Comparison of ENCODE assay signal across 8 cellular contexts in the genomic region with DNA sequence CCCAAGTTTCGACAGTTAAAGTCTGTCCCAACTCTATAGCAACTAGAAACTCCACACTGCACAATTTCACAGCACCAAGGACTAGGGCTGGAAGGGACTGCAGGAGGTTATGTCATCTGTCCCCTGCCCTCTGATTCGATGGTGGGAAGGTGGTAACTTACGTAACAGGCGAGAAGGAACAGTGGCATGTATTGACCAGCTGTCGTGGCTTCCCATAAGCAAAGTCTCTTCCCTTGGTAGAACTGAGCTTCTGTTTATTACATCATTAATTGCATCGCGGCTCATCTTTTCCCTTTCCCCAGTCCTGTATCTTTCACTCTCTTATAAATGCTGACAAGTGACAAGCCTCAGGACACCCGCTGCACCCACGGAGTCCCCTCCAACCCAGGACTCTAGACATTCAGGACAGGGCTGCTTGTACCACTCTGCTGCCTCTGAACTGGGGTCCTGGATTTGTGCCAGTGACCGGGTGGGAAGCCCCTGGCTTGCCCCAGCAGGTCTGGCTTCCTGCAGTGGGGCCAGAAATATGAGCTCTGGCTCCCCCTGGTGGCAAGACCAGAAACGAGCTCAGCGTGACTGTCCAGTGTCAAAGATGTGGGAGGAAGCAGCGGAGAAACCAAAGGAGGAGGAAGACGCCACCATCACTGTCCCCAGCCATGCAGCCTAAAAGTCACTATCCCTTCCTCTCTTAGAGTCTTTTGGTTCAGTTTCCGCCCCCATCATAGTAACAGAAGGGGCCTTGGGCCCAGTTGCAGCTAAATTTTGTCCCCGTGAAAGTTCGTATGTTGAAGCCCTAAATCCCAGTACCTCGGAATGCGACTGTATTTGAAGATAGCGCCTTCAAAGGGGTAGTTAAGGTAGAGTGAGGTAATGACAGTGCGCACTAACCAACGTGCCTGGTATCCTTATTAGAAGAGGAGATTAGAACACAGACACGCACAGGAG.
DNase-seq lines count a peak whose midpoint lies in the region; ATAC-seq and TF ChIP-seq lines count a peak whose summit lies in the region.

No MANE protein-coding gene starts in this region.

- H3K4me3 Mint-ChIP-seq in activated CD4-positive, alpha-beta T cell treated with anti-CD3 and anti-CD28 coated beads, Interleukin-2, amount 10 ng/mL, durations not matched to agents 24 days and 14 days = no peak overlapping the region
- H3K4me3 Mint-ChIP-seq in memory B cell = no peak overlapping the region

- DNase-seq in A172 (ENCODE audit: low spot score) (peak; percentile 19), NAMALWA (ENCODE audit: low spot score) (peak; percentile 79), dermis microvascular lymphatic vessel endothelial cell (ENCODE audit: low read depth in 2 of 2) (peak; percentile 18 to 52), memory B cell (ENCODE audit: low spot score in 2 of 2) (peak; percentile 47 to 64), omental fat pad (ENCODE audit: low spot score) (no peak)
- peak; percentile 88 for DNase-seq in activated CD4-positive, alpha-beta T cell treated with anti-CD3 and anti-CD28 coated beads, Interleukin-2, amount 10 ng/mL, durations not matched to agents 24 days and 14 days
- peak; percentile 41 for DNase-seq in stimulated activated CD8-positive, alpha-beta memory T cell treated with anti-CD3 and anti-CD28 coated beads, Interleukin-7, amount 100 ng/mL, for 24 hours (ENCODE audit: low read depth)

- H3K27me3 Mint-ChIP-seq in activated CD4-positive, alpha-beta T cell treated with anti-CD3 and anti-CD28 coated beads, Interleukin-2, amount 10 ng/mL, durations not matched to agents 24 days and 14 days = peaks cover 7% of the 10 kb centered on the region
- peaks cover 8% of the 10 kb centered on the region for H3K27me3 Mint-ChIP-seq in memory B cell

- H3K9me3 Mint-ChIP-seq in activated CD4-positive, alpha-beta T cell treated with anti-CD3 and anti-CD28 coated beads, Interleukin-2, amount 10 ng/mL, durations not matched to agents 24 days and 14 days = no peaks in the 10 kb centered on the region
- no peaks in the 10 kb centered on the region for H3K9me3 Mint-ChIP-seq in memory B cell

- peaks cover 4% of the 10 kb centered on the region for H3K4me1 Mint-ChIP-seq in activated CD4-positive, alpha-beta T cell treated with anti-CD3 and anti-CD28 coated beads, Interleukin-2, amount 10 ng/mL, durations not matched to agents 24 days and 14 days
- H3K4me1 Mint-ChIP-seq in memory B cell = peaks cover 10% of the 10 kb centered on the region

- H3K36me3 Mint-ChIP-seq in activated CD4-positive, alpha-beta T cell treated with anti-CD3 and anti-CD28 coated beads, Interleukin-2, amount 10 ng/mL, durations not matched to agents 24 days and 14 days (ENCODE audit: low read depth) = no peaks in the 10 kb centered on the region
- no peaks in the 10 kb centered on the region for H3K36me3 Mint-ChIP-seq in memory B cell

- TF ChIP-seq CTCF in GM12873 (IDR thresholded peaks at IDR 0.05; ENCODE audit: insufficient read depth, low read depth, low read length, missing control alignments) (peak; percentile 88), omental fat pad (IDR thresholded peaks at IDR 0.05) (no peak)

- ATAC-seq in memory B cell (ENCODE audit: low read depth) (peak; percentile 62), omental fat pad (ENCODE audit: low FRiP score) (no peak)

- intact Hi-C loops in activated CD4-positive, alpha-beta T cell treated with anti-CD3 and anti-CD28 coated beads, Interleukin-2, amount 10 ng/mL, durations not matched to agents 24 days and 14 days (cut with micrococcal nuclease) = no loop called here

- no peak overlapping the region for H3K27ac Mint-ChIP-seq in activated CD4-positive, alpha-beta T cell treated with anti-CD3 and anti-CD28 coated beads, Interleukin-2, amount 10 ng/mL, durations not matched to agents 24 days and 14 days
- no peak overlapping the region for H3K27ac Mint-ChIP-seq in memory B cell
